Comparison of ENCODE assay signal across 8 cellular contexts in the genomic region with DNA sequence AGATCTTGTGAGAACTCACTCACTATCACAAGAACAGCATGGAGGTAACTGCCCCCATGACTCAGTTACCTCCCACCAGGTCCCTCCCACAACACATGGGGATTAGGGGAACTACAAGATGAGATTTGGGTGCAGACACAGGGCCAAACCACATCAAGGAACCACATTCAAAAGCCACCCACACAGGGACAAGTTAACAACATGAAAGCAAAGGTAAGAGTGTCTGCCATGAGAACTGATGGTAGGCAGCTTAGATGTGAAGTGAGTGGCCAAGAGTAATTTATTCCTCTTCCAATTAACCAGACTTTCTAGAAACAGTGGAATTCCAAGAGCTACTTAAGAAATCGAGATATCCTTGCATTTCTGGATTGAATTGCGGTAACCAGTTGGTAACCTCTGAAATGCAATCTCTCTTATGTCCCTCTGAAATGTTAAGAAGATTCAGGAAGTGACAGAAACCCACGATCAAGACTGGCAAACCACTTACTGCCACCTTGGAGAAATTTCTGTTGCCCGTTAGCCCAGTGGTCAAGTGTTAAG.
DNase-seq lines count a peak whose midpoint lies in the region; ATAC-seq and TF ChIP-seq lines count a peak whose summit lies in the region.

No MANE protein-coding gene starts in this region.

- no peaks in the 10 kb centered on the region for H3K27me3 ChIP-seq in CD8-positive, alpha-beta memory T cell (ENCODE audit: insufficient read depth, low read length, poor library complexity, severe bottlenecking)

- no peak overlapping the region for H3K27ac ChIP-seq in CD8-positive, alpha-beta memory T cell (ENCODE audit: low read depth, low read length)

- TF ChIP-seq POLR2A in lower leg skin (IDR thresholded peaks at IDR 0.05): no peak

- no peaks in the 10 kb centered on the region for H3K9me3 ChIP-seq in CD8-positive, alpha-beta memory T cell (ENCODE audit: low read length)

- no peak overlapping the region for H3K4me3 ChIP-seq in CD8-positive, alpha-beta memory T cell (ENCODE audit: low read length)
- H3K4me3 ChIP-seq in lower leg skin (ENCODE audit: low read depth, poor library complexity, severe bottlenecking): no peak overlapping the region

- H3K4me3 Mint-ChIP-seq in CD8-positive, alpha-beta memory T cell: peak overlapping the region; percentile 3 to 59 (median 43)

- H3K9me3 Mint-ChIP-seq in CD8-positive, alpha-beta memory T cell: peaks cover 0 to 2% (median 0%) of the 10 kb centered on the region in 5 donors

- TF ChIP-seq CTCF in lower leg skin (IDR thresholded peaks at IDR 0.05): no peak

- WGBS in lower leg skin, 2 donors: 89 to 90% methylated on average over 4 of the region's 4 CpGs

- no peaks in the 10 kb centered on the region for H3K36me3 ChIP-seq in CD8-positive, alpha-beta memory T cell (ENCODE audit: insufficient read depth, low read length)

- H3K27me3 Mint-ChIP-seq in CD8-positive, alpha-beta memory T cell: peaks cover 0 to 1% of the 10 kb centered on the region in 2 donors

- DNase-seq in CD8-positive, alpha-beta memory T cell: peak; percentile 17 to 73 (median 63)
- peak; percentile 55 for DNase-seq in MV-4-11 (lab: John Stamatoyannopoulos, UW)
- DNase-seq in activated T-cell treated with anti-CD3 and anti-CD28 coated beads for 4 hours: peak; percentile 67
- peak; percentile 78 for DNase-seq in stimulated activated CD4-positive, alpha-beta T cell treated with anti-CD3 and anti-CD28 coated beads, Interleukin-15, amount 100 ng/mL, for 24 hours
- no peak for DNase-seq in RKO (ENCODE audit: low spot score)
- DNase-seq in lower leg skin (ENCODE audit: low spot score in 2 of 2): no peak

- CTCF ChIA-PET in CD8-positive, alpha-beta memory T cell (lab: Charles Lee): no interaction called here

- peaks cover 42 to 61% (median 47%) of the 10 kb centered on the region in 3 donors for H3K4me1 Mint-ChIP-seq in CD8-positive, alpha-beta memory T cell

- ATAC-seq in GM21786 (IDR thresholded peaks at IDR 0.05; ENCODE audit: unreplicated experiment): no peak
- ATAC-seq in SK-N-SH treated with all-trans-retinoic acid at 6 μM for 48 hours: no peak

- POLR2A ChIA-PET in CD8-positive, alpha-beta memory T cell (lab: Charles Lee): no interaction called here

- peaks cover 0 to 5% (median 4%) of the 10 kb centered on the region in 3 donors for H3K36me3 Mint-ChIP-seq in CD8-positive, alpha-beta memory T cell

- peak overlapping the region; percentile 22 to 89 (median 80) for H3K27ac Mint-ChIP-seq in CD8-positive, alpha-beta memory T cell

- peaks cover 62% of the 10 kb centered on the region for H3K4me1 ChIP-seq in CD8-positive, alpha-beta memory T cell (ENCODE audit: insufficient read depth, low read length)

- intact Hi-C loops in lower leg skin (cut with DNase I; ENCODE audit: low total_unique reads): no loop called here

TF ChIP-seq in SK-N-SH treated with all-trans-retinoic acid at 6 μM for 48 hours, 23 proteins besides CTCF, POLR2A, EP300 and RAD21:
- TF ChIP-seq SNAI2 (CRISPR knock-in tag; IDR thresholded peaks at IDR 0.05): no peak
- no peak for TF ChIP-seq BACH2 (CRISPR knock-in tag; IDR thresholded peaks at IDR 0.05; ENCODE audit: borderline replicate concordance)
- no peak for TF ChIP-seq TCF4 (CRISPR knock-in tag; IDR thresholded peaks at IDR 0.05; ENCODE audit: borderline replicate concordance)
- no peak for TF ChIP-seq CSRNP3 (CRISPR knock-in tag; IDR thresholded peaks at IDR 0.05)
- TF ChIP-seq OSR1 (CRISPR knock-in tag; IDR thresholded peaks at IDR 0.05): no peak
- no peak for TF ChIP-seq ZNF565 (CRISPR knock-in tag; conservative IDR thresholded peaks at IDR 0.05; ENCODE audit: low read depth)
- TF ChIP-seq CSDC2 (CRISPR knock-in tag; IDR thresholded peaks at IDR 0.05): no peak
- no peak for TF ChIP-seq GLIS3 (CRISPR knock-in tag; IDR thresholded peaks at IDR 0.05)
- TF ChIP-seq, protein P1, sequence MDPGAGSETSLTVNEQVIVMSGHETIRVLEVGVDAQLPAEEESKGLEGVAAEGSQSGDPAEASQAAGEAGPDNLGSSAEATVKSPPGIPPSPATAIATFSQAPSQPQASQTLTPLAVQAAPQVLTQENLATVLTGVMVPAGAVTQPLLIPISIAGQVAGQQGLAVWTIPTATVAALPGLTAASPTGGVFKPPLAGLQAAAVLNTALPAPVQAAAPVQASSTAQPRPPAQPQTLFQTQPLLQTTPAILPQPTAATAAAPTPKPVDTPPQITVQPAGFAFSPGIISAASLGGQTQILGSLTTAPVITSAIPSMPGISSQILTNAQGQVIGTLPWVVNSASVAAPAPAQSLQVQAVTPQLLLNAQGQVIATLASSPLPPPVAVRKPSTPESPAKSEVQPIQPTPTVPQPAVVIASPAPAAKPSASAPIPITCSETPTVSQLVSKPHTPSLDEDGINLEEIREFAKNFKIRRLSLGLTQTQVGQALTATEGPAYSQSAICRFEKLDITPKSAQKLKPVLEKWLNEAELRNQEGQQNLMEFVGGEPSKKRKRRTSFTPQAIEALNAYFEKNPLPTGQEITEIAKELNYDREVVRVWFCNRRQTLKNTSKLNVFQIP (CRISPR knock-in tag; IDR thresholded peaks at IDR 0.05; ENCODE audit: borderline replicate concordance, low read depth): no peak
- no peak for TF ChIP-seq TOX (CRISPR knock-in tag; IDR thresholded peaks at IDR 0.05; ENCODE audit: borderline replicate concordance)
- TF ChIP-seq RARB (CRISPR knock-in tag; IDR thresholded peaks at IDR 0.05): no peak

Comparison
In these comparisons a context has a peak if more than half of its experiments do, and no peak if none do; other contexts are left out.
1. DNase-seq: peak in CD8-positive, alpha-beta memory T cell (5 of 5), MV-4-11 (single experiment), activated T-cell treated with anti-CD3 and anti-CD28 coated beads for 4 hours (single experiment) and stimulated activated CD4-positive, alpha-beta T cell treated with anti-CD3 and anti-CD28 coated beads, Interleukin-15, amount 100 ng/mL, for 24 hours (single experiment); none in RKO (single experiment) and lower leg skin (0 of 2).